Comparison of ENCODE assay signal across 8 cellular contexts in the genomic region with DNA sequence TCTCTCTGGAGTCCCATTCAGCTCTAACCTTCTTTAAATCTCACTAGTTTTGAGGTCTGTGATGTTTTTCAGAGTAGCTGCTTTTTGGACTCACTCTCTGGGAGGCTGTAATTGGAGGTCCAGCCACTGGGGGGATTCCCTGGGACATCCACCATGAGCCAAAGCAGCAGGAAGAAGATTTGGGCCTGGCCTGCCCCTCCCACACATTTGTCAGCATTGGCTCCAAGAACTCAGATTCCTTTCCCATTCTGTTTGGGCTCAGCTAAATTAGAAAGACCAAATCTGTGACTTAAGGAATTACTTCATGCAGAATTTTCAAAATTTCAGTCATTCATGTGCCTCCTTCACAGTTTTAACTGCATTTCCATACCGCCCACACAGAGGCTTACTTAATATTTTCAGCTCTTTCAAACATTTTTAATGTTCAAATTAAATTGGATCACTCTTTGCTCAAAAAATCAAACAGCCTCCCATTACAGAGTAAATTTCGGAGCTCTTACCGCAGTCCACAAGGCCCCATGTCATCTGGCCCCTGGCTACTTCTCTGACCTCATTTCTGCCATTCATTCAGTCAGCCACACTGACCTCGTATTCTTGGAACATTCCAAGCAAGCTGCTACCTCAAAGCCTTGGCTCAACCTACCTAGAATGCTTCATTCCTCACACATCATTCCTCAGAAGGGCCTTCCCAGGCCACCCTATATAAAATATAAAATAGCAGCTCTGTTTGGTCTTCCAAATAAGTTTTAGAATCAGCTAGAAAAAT. TPM values are rescaled to one million over a fixed set of nuclear protein-coding genes. Genes with fewer than 3 reads are reported as not detected.
A peak's percentile ranks its signal among the peaks of the same experiment; 100 is the strongest.
DNase-seq lines count a peak whose midpoint lies in the region; ATAC-seq and TF ChIP-seq lines count a peak whose summit lies in the region.

No MANE protein-coding gene starts in this region.

- peak overlapping the region; percentile 81 for H3K27ac ChIP-seq in SJCRH30
- H3K27ac ChIP-seq in psoas muscle: peak overlapping the region; percentile 58

- no peaks in the 10 kb centered on the region for H3K27me3 ChIP-seq in SJCRH30
- no peaks in the 10 kb centered on the region for H3K27me3 ChIP-seq in psoas muscle (ENCODE audit: insufficient read depth in 3 of 3, low read length in 2 of 3)

- WGBS in psoas muscle, 3 donors: 35 to 45% (median 43%) methylated on average over 4 of the region's 4 CpGs

- no peak overlapping the region for H3K4me3 ChIP-seq in SJCRH30
- no peak overlapping the region for H3K4me3 ChIP-seq in psoas muscle

- intact Hi-C loops in psoas muscle (cut with DNase I): no loop called here

- H3K36me3 ChIP-seq in SJCRH30: no peaks in the 10 kb centered on the region
- H3K36me3 ChIP-seq in psoas muscle (ENCODE audit: insufficient read depth in 1 of 2, low read depth in 1 of 2): no peaks in the 10 kb centered on the region

- TF ChIP-seq CTCF in GM12873 (IDR thresholded peaks at IDR 0.05; ENCODE audit: insufficient read depth, low read depth, low read length, missing control alignments) (peak; percentile 52), psoas muscle (IDR thresholded peaks at IDR 0.05) (peak; percentile 15)

- H3K4me1 ChIP-seq in SJCRH30: peaks cover 67% of the 10 kb centered on the region
- peaks cover 14% of the 10 kb centered on the region for H3K4me1 ChIP-seq in psoas muscle

- peak; percentile 68 to 81 (median 70) for ATAC-seq in psoas muscle
- ATAC-seq in GM18873 (IDR thresholded peaks at IDR 0.05; ENCODE audit: low FRiP score, unreplicated experiment): no peak
- no peak for ATAC-seq in GM18861 (IDR thresholded peaks at IDR 0.05; ENCODE audit: unreplicated experiment)

- DNase-seq in SJCRH30: peak; percentile 69 to 75
- peak; percentile 78 for DNase-seq in fibroblast of peridontal ligament (ENCODE audit: extremely low read depth)
- DNase-seq in psoas muscle: peak; percentile 53 to 58
- no peak for DNase-seq in NCI-H446 (lab: John Stamatoyannopoulos, UW)
- DNase-seq in NCI-H187 treated with DMSO at 0.1 percent for 48 hours (lab: John Stamatoyannopoulos, UW): no peak

- H3K9me3 ChIP-seq in SJCRH30 (replicated peaks) (no peaks in the 10 kb centered on the region), psoas muscle (no peaks in the 10 kb centered on the region)

RNA-seq across cellular contexts. Expression of a gene that starts 54.5 kb away (rescaled TPM):
- 87.6 and 93.0 TPM in 2 replicates for total RNA-seq in SJCRH30 (2014; rRNA removed; shearing (Covaris generic))
- 10 to 100 TPM; 44.3 to 89.8 (median 63.9) TPM for total RNA-seq in psoas muscle
- 10 to 100 TPM; 45.0 to 54.0 (median 46.1) TPM for polyA plus RNA-seq in psoas muscle

Comparison
In these comparisons a context has a peak if more than half of its experiments do, and no peak if none do; other contexts are left out.
1. DNase-seq: peak in SJCRH30 (2 of 2), fibroblast of peridontal ligament (single experiment) and psoas muscle (2 of 2); none in NCI-H446 (0 of 2) and NCI-H187 treated with DMSO at 0.1 percent for 48 hours (single experiment).
2. ATAC-seq: peak in psoas muscle (4 of 4); none in GM18873 (single experiment) and GM18861 (single experiment).